In genomic region chr2:176123847-176124273, GRCh38 we compare ENCODE assay signal across 13 cellular contexts. TPM values are rescaled to one million over a fixed set of nuclear protein-coding genes. Genes with fewer than 3 reads are reported as not detected.
DNase-seq lines count a peak whose midpoint lies in the region; ATAC-seq and TF ChIP-seq lines count a peak whose summit lies in the region.
"Had no signal": no experiment of that assay in that cellular context is flagged by ENCODE, and none has a peak within 500 bp of the region (broad histone marks: within the 10 kb centered on the region; RNA-seq: fewer than 3 reads in every experiment).

No MANE protein-coding gene starts in this region.

- H3K27ac Mint-ChIP-seq in Caco-2 (ENCODE audit: unreplicated experiment) (no peak overlapping the region), neural progenitor cell (no peak overlapping the region)
- no peak overlapping the region for H3K27ac Mint-ChIP-seq in effector memory CD8-positive, alpha-beta T cell

- no peak overlapping the region for H3K9ac ChIP-seq in neural progenitor cell

- H3K27ac ChIP-seq in ACC112 (ENCODE audit: low read depth, low read length) (no peak overlapping the region), neural progenitor cell (no peak overlapping the region)

- H3K27me3 ChIP-seq in ACC112 (ENCODE audit: insufficient read depth, low read length) (peaks cover 33% of the 10 kb centered on the region), Caco-2 (replicated peaks; ENCODE audit: control insufficient read depth, insufficient read depth, low read length) (peaks cover 15% of the 10 kb centered on the region), neural progenitor cell (peaks cover 100% of the 10 kb centered on the region)

- CTCF ChIA-PET in Caco-2 (lab: Charles Lee), result interaction anchor here (0.5 kb wide), 1 partner anchor 51 kb away, joined by 3 read pairs; no protein-coding TSS in a partner anchor

- H3K4me3 Mint-ChIP-seq in Caco-2 (ENCODE audit: unreplicated experiment) (peak overlapping the region; percentile 72), neural progenitor cell (peak overlapping the region; percentile 38)
- peak overlapping the region; percentile 16 to 24 for H3K4me3 Mint-ChIP-seq in effector memory CD8-positive, alpha-beta T cell
- H3K4me3 Mint-ChIP-seq: central memory CD8-positive, alpha-beta T cell had no signal

- H3K4me1 ChIP-seq in ACC112 (ENCODE audit: control insufficient read depth, insufficient read depth, low read length, unreplicated experiment) (peaks cover 8% of the 10 kb centered on the region), Caco-2 (peaks cover 17% of the 10 kb centered on the region; the same call in 1 of the 2 replicates), neural progenitor cell (no peaks in the 10 kb centered on the region)
- H3K4me1 ChIP-seq: prostate gland had no signal

- no TSS peak for BruUV-seq in Caco-2 (replicated peaks; lab: Mats Ljungman, UMichigan)

- no peaks in the 10 kb centered on the region for H3K36me3 Mint-ChIP-seq in Caco-2 (ENCODE audit: insufficient read depth, unreplicated experiment)
- peaks cover 50% of the 10 kb centered on the region for H3K36me3 Mint-ChIP-seq in effector memory CD8-positive, alpha-beta T cell (ENCODE audit: insufficient read depth)
- H3K36me3 Mint-ChIP-seq in neural progenitor cell, result peaks cover 1% of the 10 kb centered on the region

- no peak overlapping the region for H3K4me2 ChIP-seq in neural progenitor cell

- DNase-seq in Caco-2, result no peak
- no peak for DNase-seq in effector memory CD8-positive, alpha-beta T cell
- no peak for DNase-seq in neural progenitor cell (ENCODE audit: low spot score)
- no peak for DNase-seq in NCI-H524 (lab: John Stamatoyannopoulos, UW)
- DNase-seq in RPMI8226, result no peak
- no peak for DNase-seq in foreskin fibroblast
- DNase-seq: HCEC 1CT, NCI-H2029 treated with DMSO at 0.1 percent for 48 hours had no signal

- TF ChIP-seq CTCF in Caco-2 (IDR thresholded peaks at IDR 0.05; ENCODE audit: insufficient read depth in 1 of 2, low read depth in 1 of 2, low read length in 1 of 2, severe bottlenecking in 1 of 2, unreplicated experiment in 1 of 2), result no peak
- no peak for TF ChIP-seq CTCF in neural progenitor cell (IDR thresholded peaks at IDR 0.05)
- TF ChIP-seq CTCF in foreskin fibroblast (IDR thresholded peaks at IDR 0.05; ENCODE audit: low read depth, low read length), result no peak

- H3K36me3 ChIP-seq in ACC112 (ENCODE audit: insufficient read depth, low read length) (no peaks in the 10 kb centered on the region), Caco-2 (ENCODE audit: control insufficient read depth, insufficient read depth, low read length) (no peaks in the 10 kb centered on the region), neural progenitor cell (no peaks in the 10 kb centered on the region)
- H3K36me3 ChIP-seq: prostate gland had no signal

- H3K9me3 Mint-ChIP-seq in Caco-2 (ENCODE audit: unreplicated experiment) (no peaks in the 10 kb centered on the region), neural progenitor cell (peaks cover 6% of the 10 kb centered on the region)
- H3K9me3 Mint-ChIP-seq in effector memory CD8-positive, alpha-beta T cell, result no peaks in the 10 kb centered on the region
- H3K9me3 Mint-ChIP-seq: central memory CD8-positive, alpha-beta T cell had no signal

- peaks cover 12% of the 10 kb centered on the region for H3K4me1 Mint-ChIP-seq in Caco-2 (ENCODE audit: low read depth, unreplicated experiment)
- H3K4me1 Mint-ChIP-seq in effector memory CD8-positive, alpha-beta T cell (ENCODE audit: low read depth in 2 of 2), result peaks cover 7 to 11% of the 10 kb centered on the region in 2 donors
- H3K4me1 Mint-ChIP-seq in neural progenitor cell, result peaks cover 13% of the 10 kb centered on the region

- H3K79me2 ChIP-seq in ACC112 (ENCODE audit: control insufficient read depth, insufficient read depth, low read length, unreplicated experiment), result no peaks in the 10 kb centered on the region
- no peaks in the 10 kb centered on the region for H3K79me2 ChIP-seq in neural progenitor cell (ENCODE audit: low read depth)

- ATAC-seq in effector memory CD8-positive, alpha-beta T cell (replicated peaks), result no peak
- no peak for ATAC-seq in GM21717 (IDR thresholded peaks at IDR 0.05; ENCODE audit: unreplicated experiment)
- ATAC-seq: left lobe of liver had no signal

- POLR2A ChIA-PET in Caco-2 (lab: Charles Lee), result no interaction called here

- intact Hi-C loops in Caco-2 (cut with micrococcal nuclease; ENCODE audit: unreplicated experiment), result loop anchor here (10.0 kb wide), 2 partner anchors 261 to 691 kb away; no protein-coding TSS in a partner anchor

- H3K9me3 ChIP-seq in Caco-2, result no peaks in the 10 kb centered on the region
- H3K9me3 ChIP-seq in neural progenitor cell (ENCODE audit: low read depth), result no peaks in the 10 kb centered on the region
- H3K9me3 ChIP-seq: prostate gland had no signal

- H3K27me3 Mint-ChIP-seq in Caco-2 (ENCODE audit: insufficient read depth, unreplicated experiment) (peaks cover 69% of the 10 kb centered on the region), neural progenitor cell (ENCODE audit: insufficient read depth, low read depth) (peaks cover 85% of the 10 kb centered on the region)
- H3K27me3 Mint-ChIP-seq in effector memory CD8-positive, alpha-beta T cell, result peaks cover 83 to 85% of the 10 kb centered on the region in 2 donors

- H2AFZ ChIP-seq in ACC112 (ENCODE audit: low read length, unreplicated experiment) (no peak overlapping the region), neural progenitor cell (replicated peaks) (no peak overlapping the region)

- peaks cover 88% of the 10 kb centered on the region for H4K20me1 ChIP-seq in neural progenitor cell (ENCODE audit: low read depth)

- peaks cover 3% of the 10 kb centered on the region for H3F3A ChIP-seq in neural progenitor cell (ENCODE audit: low read depth)

- H3K4me3 ChIP-seq in ACC112 (ENCODE audit: low read depth, low read length), result peak overlapping the region; percentile 92; the same call in 1 of the 2 replicates
- no peak overlapping the region for H3K4me3 ChIP-seq in Caco-2 (ENCODE audit: low read depth, low read length)
- H3K4me3 ChIP-seq in neural progenitor cell, result no peak overlapping the region
- no peak overlapping the region for H3K4me3 ChIP-seq in foreskin fibroblast (ENCODE audit: low read depth in 1 of 2, low read length in 2 of 2)

RNA-seq across cellular contexts. Expression of gene HOXD9, which starts 1.3 kb away (rescaled TPM):
- not detected in 2 replicates for total RNA-seq in Caco-2 (2022)
- not detected in 2 replicates for total RNA-seq in neural progenitor cell (ENCODE audit: low replicate concordance)
- total RNA-seq: left lobe of liver had no signal

RNA-seq across cellular contexts. Expression of gene HOXD8, which starts 5.6 kb away (rescaled TPM):
- total RNA-seq in Caco-2 (2022) (not detected in 2 replicates), neural progenitor cell (ENCODE audit: low replicate concordance) (not detected in 2 replicates)
- total RNA-seq: left lobe of liver had no signal

RNA-seq across cellular contexts. Expression of gene HOXD10, which starts 7.3 kb away (rescaled TPM):
- total RNA-seq in Caco-2 (2022), result not detected in 2 replicates
- total RNA-seq in neural progenitor cell (ENCODE audit: low replicate concordance), result not detected in 2 replicates
- total RNA-seq: left lobe of liver had no signal

RNA-seq across cellular contexts. Expression of gene HOXD11, which starts 16.8 kb away (rescaled TPM):
- total RNA-seq in Caco-2 (2022) (not detected in 2 replicates), neural progenitor cell (ENCODE audit: low replicate concordance) (not detected in 2 replicates)
- total RNA-seq: left lobe of liver had no signal

RNA-seq across cellular contexts. Expression of gene HOXD12, which starts 24.3 kb away (rescaled TPM):
- not detected in 2 replicates for total RNA-seq in Caco-2 (2022)
- total RNA-seq in neural progenitor cell (ENCODE audit: low replicate concordance), result not detected in 2 replicates
- total RNA-seq: left lobe of liver had no signal

Comparison
In these comparisons a context has a peak if more than half of its experiments do, and no peak if none do; other contexts are left out.
1. H3K4me3 Mint-ChIP-seq: peak in every context shown above with its lines; median percentile 72 in Caco-2; 38 in neural progenitor cell; 20 in effector memory CD8-positive, alpha-beta T cell.